8 cellular contexts compared by ENCODE assay signal in genomic region chr6:7541175-7542064, GRCh38. TPM values are rescaled to one million over a fixed set of nuclear protein-coding genes. Genes with fewer than 3 reads are reported as not detected.
DNase-seq lines count a peak whose midpoint lies in the region; ATAC-seq lines count a peak whose summit lies in the region.

TSS of gene DSP (plus strand) at chr6:7541671. CDS start at chr6:7541916, 245 bp downstream.

- peak; percentile 45 for DNase-seq in activated CD4-positive, alpha-beta T cell treated with anti-CD3 and anti-CD28 coated beads for 48 hours
- DNase-seq in activated CD4-positive, alpha-beta T cell treated with anti-CD3 and anti-CD28 coated beads for 1 hour, result no peak
- DNase-seq in NCI-H526 (lab: John Stamatoyannopoulos, UW), result peak; percentile 69 to 93
- peak; percentile 58 for DNase-seq in astrocyte of the hippocampus (ENCODE audit: low read depth, low spot score)
- no peak for DNase-seq in SKM-1 treated with dmso at 0.1 percent for 144 hours (lab: John Stamatoyannopoulos, UW; ENCODE audit: unreplicated experiment)

- H3K4me3 ChIP-seq in iPS-18c (ENCODE audit: insufficient read depth, low read depth, low read length) (peak within 1 kb of the TSS; percentile 82), skeletal muscle tissue (ENCODE audit: low read length in 3 of 3) (peak within 1 kb of the TSS; percentile 38 to 66 (median 65))

- no peak for ATAC-seq in GM21360 (IDR thresholded peaks at IDR 0.05; ENCODE audit: unreplicated experiment)

- no peak within 1 kb of the TSS for H3K27ac ChIP-seq in skeletal muscle tissue (ENCODE audit: low read depth, low read length)

- no peaks in the 10 kb centered on the region for H3K9me3 ChIP-seq in iPS-18c (ENCODE audit: control insufficient read depth, insufficient read depth, low read length)
- no peaks in the 10 kb centered on the region for H3K9me3 ChIP-seq in skeletal muscle tissue (ENCODE audit: control insufficient read depth in 3 of 3, low read length in 3 of 3)

- peaks cover 8 to 14% (median 11%) of the 10 kb centered on the region in 3 donors for H3K4me1 ChIP-seq in skeletal muscle tissue (ENCODE audit: control insufficient read depth in 3 of 3, insufficient read depth in 3 of 3, low read length in 3 of 3)

- peaks cover 45 to 61% (median 47%) of the 10 kb centered on the region in 3 donors for H3K27me3 ChIP-seq in skeletal muscle tissue (ENCODE audit: control insufficient read depth in 3 of 3, insufficient read depth in 3 of 3, low read length in 3 of 3)

- no peaks in the 10 kb centered on the region for H3K36me3 ChIP-seq in skeletal muscle tissue (ENCODE audit: control insufficient read depth in 3 of 3, insufficient read depth in 3 of 3, low read length in 3 of 3)

- H3K9ac ChIP-seq in skeletal muscle tissue (ENCODE audit: low read depth in 1 of 3, low read length in 3 of 3), result peak within 1 kb of the TSS in 1 of 3 donors; percentile 50

RNA-seq across cellular contexts. Expression of gene DSP, which starts in this region (rescaled TPM):
- 3.1 TPM for total RNA-seq in skeletal muscle tissue

Comparison
In these comparisons a context has a peak if more than half of its experiments do, and no peak if none do; other contexts are left out.
1. DNase-seq: peak in activated CD4-positive, alpha-beta T cell treated with anti-CD3 and anti-CD28 coated beads for 48 hours (single experiment), NCI-H526 (2 of 2) and astrocyte of the hippocampus (single experiment); none in activated CD4-positive, alpha-beta T cell treated with anti-CD3 and anti-CD28 coated beads for 1 hour (single experiment) and SKM-1 treated with dmso at 0.1 percent for 144 hours (single experiment).